ENCODE assay signal across 21 cellular contexts in the genomic region with DNA sequence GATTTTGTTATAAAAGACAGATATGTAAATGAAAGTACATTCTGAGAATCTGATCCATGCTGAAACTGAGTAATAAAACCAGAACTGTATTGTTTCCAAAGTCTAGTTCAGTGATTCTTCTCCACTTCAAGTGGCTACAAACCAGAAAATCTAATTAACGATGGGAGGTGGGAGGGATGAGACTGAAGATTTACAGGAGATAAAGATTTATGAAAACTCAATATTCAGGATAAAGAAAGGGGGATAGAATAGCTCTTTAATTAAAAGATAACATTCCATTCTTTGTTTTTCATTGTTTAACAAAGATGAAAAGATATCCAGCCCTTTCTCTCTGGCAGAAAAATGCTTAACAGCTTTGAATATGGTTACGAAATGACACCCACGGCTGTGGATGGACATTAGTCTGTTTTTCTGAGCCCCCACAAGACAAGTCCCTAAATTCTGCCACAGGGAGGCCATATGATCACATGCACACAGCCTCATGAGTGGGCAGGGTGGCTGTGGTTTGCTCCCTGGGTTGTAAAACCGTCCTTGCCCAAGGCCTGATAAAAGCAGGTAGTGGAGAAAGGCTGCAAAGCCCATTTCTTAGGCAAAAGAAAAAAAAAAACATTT. TPM values are rescaled to one million over a fixed set of nuclear protein-coding genes. Genes with fewer than 3 reads are reported as not detected.
DNase-seq lines count a peak whose midpoint lies in the region; ATAC-seq and TF ChIP-seq lines count a peak whose summit lies in the region.
"Had no signal": no experiment of that assay in that cellular context is flagged by ENCODE, and none has a peak within 500 bp of the region (broad histone marks: within the 10 kb centered on the region; RNA-seq: fewer than 3 reads in every experiment).

No MANE protein-coding gene starts in this region.

- H3K4me3 ChIP-seq in A673 (ENCODE audit: low read depth, low read length, poor library complexity, severe bottlenecking) (no peak overlapping the region), iPS-20b (ENCODE audit: low read length) (no peak overlapping the region)
- H3K4me3 ChIP-seq: thyroid gland had no signal

- H3K27ac ChIP-seq in A673 (ENCODE audit: low read depth, low read length, poor library complexity, severe bottlenecking): no peak overlapping the region
- no peak overlapping the region for H3K27ac ChIP-seq in iPS-20b (ENCODE audit: low read length)
- H3K27ac ChIP-seq: KMS-11, parathyroid adenoma, thyroid gland had no signal

- H3K9ac ChIP-seq in iPS-20b (ENCODE audit: low read depth, low read length): peak overlapping the region; percentile 40; the same call in 1 of the 2 replicates
- H3K9ac ChIP-seq: KMS-11, parathyroid adenoma had no signal

- CTCF ChIA-PET in A673 (lab: Charles Lee): no interaction called here

- peak; percentile 1 for DNase-seq in A673 (ENCODE audit: low spot score)
- peak; percentile 24 for DNase-seq in EH (ENCODE audit: low read depth)
- DNase-seq in NCI-H1694 (lab: John Stamatoyannopoulos, UW): no peak
- no peak for DNase-seq in dedifferentiated amniotic fluid mesenchymal stem cell (ENCODE audit: extremely low spot score)
- DNase-seq: activated CD4-positive, alpha-beta memory T cell treated with anti-CD3 and anti-CD28 coated beads, Interleukin-2, amount 10 ng/mL, durations not matched to agents 7 days and 5 days; erythroblast; foreskin fibroblast; immature natural killer cell; left ventricle myocardium superior; NCI-H345; right cardiac atrium; SW 1271; thyroid gland had no signal

- H3K9me3 ChIP-seq in A673 (ENCODE audit: low read depth, low read length, poor library complexity, severe bottlenecking) (no peaks in the 10 kb centered on the region), iPS-20b (ENCODE audit: insufficient read depth, low read depth, low read length) (no peaks in the 10 kb centered on the region)
- H3K9me3 ChIP-seq: thyroid gland had no signal

- POLR2A ChIA-PET in A673 (lab: Charles Lee; ENCODE audit: low non-redundant PET): no interaction called here

- H3K4me1 ChIP-seq in A673 (ENCODE audit: insufficient read depth, low read length, poor library complexity, severe bottlenecking) (no peaks in the 10 kb centered on the region), iPS-20b (ENCODE audit: insufficient read depth, low read length) (peaks cover 10% of the 10 kb centered on the region)
- H3K4me1 ChIP-seq: thyroid gland had no signal

- H3K36me3 ChIP-seq in A673 (ENCODE audit: insufficient read depth, low read length, poor library complexity, severe bottlenecking): no peaks in the 10 kb centered on the region
- no peaks in the 10 kb centered on the region for H3K36me3 ChIP-seq in iPS-20b (ENCODE audit: insufficient read depth, low read depth, low read length)
- H3K36me3 ChIP-seq: thyroid gland had no signal

- ATAC-seq in GM19467 (IDR thresholded peaks at IDR 0.05; ENCODE audit: unreplicated experiment) (no peak), HG03280 (IDR thresholded peaks at IDR 0.05; ENCODE audit: unreplicated experiment) (no peak)
- ATAC-seq: activated CD4-positive, CD25-positive, alpha-beta regulatory T cell treated with anti-CD3 and anti-CD28 coated beads, Interleukin-2, amount 50 U/mL, for 24 hours; left ventricle myocardium superior; right cardiac atrium had no signal

- intact Hi-C loops in A673 (cut with micrococcal nuclease; ENCODE audit: unreplicated experiment): no loop called here

- no peak for TF ChIP-seq CTCF in A673 (conservative IDR thresholded peaks at IDR 0.05; ENCODE audit: low read depth, low read length)

- no TSS peak for BruUV-seq in A673 (replicated peaks; lab: Mats Ljungman, UMichigan)

- H3K27me3 ChIP-seq in A673 (replicated peaks; ENCODE audit: insufficient read depth, low read depth, low read length, poor library complexity): no peaks in the 10 kb centered on the region
- no peaks in the 10 kb centered on the region for H3K27me3 ChIP-seq in iPS-20b (ENCODE audit: insufficient read depth, low read length)
- H3K27me3 ChIP-seq: thyroid gland had no signal

TF ChIP-seq in PFSK-1, 5 proteins besides CTCF, POLR2A, EP300 and RAD21:
- TF ChIP-seq TAF1 (IDR thresholded peaks at IDR 0.05; ENCODE audit: borderline replicate concordance, insufficient read depth, low read length): no peak
- peak; percentile 23; the same call in 1 of the 2 replicates for TF ChIP-seq SIN3A (IDR thresholded peaks at IDR 0.05; ENCODE audit: borderline replicate concordance, insufficient read depth, low read length)
- no peak for TF ChIP-seq POLR2AphosphoS5 (IDR thresholded peaks at IDR 0.05; ENCODE audit: low read depth, low read length)

RNA-seq across cellular contexts. Expression of gene TMEM150C, which starts 36.4 kb away (rescaled TPM):
- 0.34 and 0.76 TPM in 2 replicates for total RNA-seq in A673 (2021)
- 0.18 TPM for polyA plus RNA-seq in PFSK-1 (2012; ENCODE audit: insufficient read length, low read depth)
- total RNA-seq: activated CD4-positive, alpha-beta memory T cell treated with anti-CD3 and anti-CD28 coated beads, Interleukin-2, amount 10 ng/mL, durations not matched to agents 7 days and 5 days; OCI-LY7 had no signal

Comparison
In these comparisons a context has a peak if more than half of its experiments do, and no peak if none do; other contexts are left out.
1. DNase-seq: peak in A673 (single experiment) and EH (single experiment); none in NCI-H1694 (single experiment) and dedifferentiated amniotic fluid mesenchymal stem cell (single experiment).